ENCODE assay signal across 9 cellular contexts in genomic region chr5:143003328-143003636, GRCh38.
DNase-seq lines count a peak whose midpoint lies in the region; ATAC-seq and TF ChIP-seq lines count a peak whose summit lies in the region.
"Had no signal": no experiment of that assay in that cellular context is flagged by ENCODE, and none has a peak within 500 bp of the region (broad histone marks: within the 10 kb centered on the region; RNA-seq: fewer than 3 reads in every experiment).

No MANE protein-coding gene starts in this region.

- peaks cover 72% of the 10 kb centered on the region for H3K4me1 Mint-ChIP-seq in CD8-positive, alpha-beta T cell (ENCODE audit: low read depth)
- H3K4me1 Mint-ChIP-seq in effector memory CD8-positive, alpha-beta T cell (ENCODE audit: low read depth in 2 of 2) = peaks cover 67 to 88% of the 10 kb centered on the region in 2 donors

- WGBS in psoas muscle, 3 donors = 60 to 74% (median 64%) methylated on average over 3 of the region's 3 CpGs

- peaks cover 46% of the 10 kb centered on the region for H3K4me1 ChIP-seq in CD8-positive, alpha-beta T cell (ENCODE audit: insufficient read depth, low read length)
- H3K4me1 ChIP-seq in Peyer's patch = peaks cover 0 to 16% (median 5%) of the 10 kb centered on the region in 4 donors
- peaks cover 24% of the 10 kb centered on the region for H3K4me1 ChIP-seq in psoas muscle

- peak overlapping the region; percentile 56 for H3K4me3 Mint-ChIP-seq in CD8-positive, alpha-beta T cell
- peak overlapping the region; percentile 72 to 79 for H3K4me3 Mint-ChIP-seq in effector memory CD8-positive, alpha-beta T cell

- no peak for DNase-seq in CD8-positive, alpha-beta T cell
- DNase-seq in Peyer's patch = no peak
- no peak for DNase-seq in effector memory CD8-positive, alpha-beta T cell
- DNase-seq in psoas muscle = no peak
- no peak for DNase-seq in NCI-H345 treated with DMSO at 0.1 percent for 48 hours (lab: John Stamatoyannopoulos, UW; ENCODE audit: unreplicated experiment)
- DNase-seq in ureter (ENCODE audit: low spot score) = no peak
- DNase-seq: islet precursor cell had no signal

- H3K36me3 ChIP-seq in CD8-positive, alpha-beta T cell (ENCODE audit: insufficient read depth, low read length) = no peaks in the 10 kb centered on the region
- H3K36me3 ChIP-seq in Peyer's patch (no peaks in the 10 kb centered on the region), psoas muscle (ENCODE audit: insufficient read depth in 1 of 2, low read depth in 1 of 2) (no peaks in the 10 kb centered on the region)

- no peaks in the 10 kb centered on the region for H3K27me3 Mint-ChIP-seq in CD8-positive, alpha-beta T cell (ENCODE audit: low read depth)
- no peaks in the 10 kb centered on the region for H3K27me3 Mint-ChIP-seq in effector memory CD8-positive, alpha-beta T cell

- TF ChIP-seq CTCF in CD8-positive, alpha-beta T cell (IDR thresholded peaks at IDR 0.05) = peak; percentile 31
- peak in 1 of 6 experiments; percentile 1 for TF ChIP-seq CTCF in Peyer's patch (IDR thresholded peaks at IDR 0.05)
- no peak for TF ChIP-seq CTCF in psoas muscle (IDR thresholded peaks at IDR 0.05)

- H3K27me3 ChIP-seq in CD8-positive, alpha-beta T cell (ENCODE audit: insufficient read depth, low read length) = no peaks in the 10 kb centered on the region
- no peaks in the 10 kb centered on the region for H3K27me3 ChIP-seq in Peyer's patch
- H3K27me3 ChIP-seq in psoas muscle (ENCODE audit: insufficient read depth in 3 of 3, low read length in 2 of 3) = no peaks in the 10 kb centered on the region

- intact Hi-C loops in CD8-positive, alpha-beta T cell (cut with DNase I, micrococcal nuclease) = loop anchor here (1.0 to 10.0 kb wide), 10 partner anchors 26 to 1184 kb away; partner anchors contain the start of genes DELE1 (in 1 of the 2) and NR3C1 (in 1 of the 2)
- intact Hi-C loops in psoas muscle (cut with DNase I) = loop anchor here (1.0 to 5.0 kb wide), 3 partner anchors 397 to 824 kb away; no protein-coding TSS in a partner anchor

- POLR2A ChIA-PET in CD8-positive, alpha-beta T cell (lab: Charles Lee) = interaction anchor here (0.6 to 2.6 kb wide), 17 partner anchors 9 to 823 kb away, joined by 3 to 47 read pairs (median 5); partner anchors contain the start of gene NR3C1

- H3K9me3 Mint-ChIP-seq in CD8-positive, alpha-beta T cell = peaks cover 5% of the 10 kb centered on the region
- H3K9me3 Mint-ChIP-seq in effector memory CD8-positive, alpha-beta T cell = no peaks in the 10 kb centered on the region

- TF ChIP-seq POLR2A in Peyer's patch (IDR thresholded peaks at IDR 0.05) = no peak

- CTCF ChIA-PET in CD8-positive, alpha-beta T cell (lab: Charles Lee) = interaction anchor here (0.7 to 3.8 kb wide), 25 partner anchors 8 to 1168 kb away, joined by 3 to 29 read pairs (median 5); partner anchors contain the start of genes KCTD16 and NR3C1

- peak overlapping the region; percentile 87 for H3K27ac Mint-ChIP-seq in CD8-positive, alpha-beta T cell
- peak overlapping the region; percentile 98 to 99 for H3K27ac Mint-ChIP-seq in effector memory CD8-positive, alpha-beta T cell

- peaks cover 11% of the 10 kb centered on the region for H3K36me3 Mint-ChIP-seq in CD8-positive, alpha-beta T cell
- peaks cover 22% of the 10 kb centered on the region for H3K36me3 Mint-ChIP-seq in effector memory CD8-positive, alpha-beta T cell (ENCODE audit: insufficient read depth)

- no peak overlapping the region for H3K4me3 ChIP-seq in CD8-positive, alpha-beta T cell (ENCODE audit: low read depth, low read length)
- H3K4me3 ChIP-seq in Peyer's patch (no peak overlapping the region), psoas muscle (no peak overlapping the region)

- no peaks in the 10 kb centered on the region for H3K9me3 ChIP-seq in CD8-positive, alpha-beta T cell (ENCODE audit: low read length)
- H3K9me3 ChIP-seq in Peyer's patch (no peaks in the 10 kb centered on the region), psoas muscle (no peaks in the 10 kb centered on the region)

- no peak for ATAC-seq in CD8-positive, alpha-beta T cell
- ATAC-seq in effector memory CD8-positive, alpha-beta T cell (replicated peaks) = no peak
- ATAC-seq in psoas muscle (no peak), HG02798 (IDR thresholded peaks at IDR 0.05; ENCODE audit: poor library complexity, unreplicated experiment) (no peak), GM18873 (IDR thresholded peaks at IDR 0.05; ENCODE audit: low FRiP score, unreplicated experiment) (no peak)

- H3K27ac ChIP-seq in CD8-positive, alpha-beta T cell (ENCODE audit: low read depth, low read length) = peak overlapping the region; percentile 83
- H3K27ac ChIP-seq in Peyer's patch (peak overlapping the region; percentile 64 to 82 (median 69)), psoas muscle (peak overlapping the region; percentile 62)
